Comparison of ENCODE assay signal across 21 cellular contexts in the genomic region with DNA sequence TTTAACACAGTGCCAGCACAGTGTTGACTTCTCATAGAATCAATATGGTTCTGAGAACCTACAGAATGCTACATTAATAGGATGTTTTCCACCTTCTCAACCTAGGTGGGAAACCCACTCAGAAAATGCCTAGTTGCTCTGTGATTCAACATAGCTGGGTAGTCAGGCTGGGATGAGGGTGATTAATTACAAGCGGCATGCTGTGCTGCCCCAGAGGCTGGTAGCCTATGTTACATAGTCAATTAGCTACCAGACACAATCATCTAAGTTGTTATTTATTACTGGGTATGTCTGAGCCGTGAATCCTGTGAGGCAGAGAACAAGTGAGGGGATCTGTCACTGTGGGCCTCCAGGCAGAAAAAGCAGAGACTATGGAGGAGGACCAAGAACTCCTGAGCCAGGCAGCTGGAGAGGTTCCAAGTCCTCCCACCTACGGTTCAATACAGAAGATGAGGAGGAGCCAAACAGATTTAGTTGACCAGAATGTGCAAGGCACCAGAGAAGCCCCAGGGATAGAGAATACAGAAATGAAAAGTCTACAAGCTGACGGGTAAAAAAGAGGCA.
"Had no signal": no experiment of that assay in that cellular context is flagged by ENCODE, and none has a peak within 500 bp of the region (broad histone marks: within the 10 kb centered on the region; RNA-seq: fewer than 3 reads in every experiment).

No MANE protein-coding gene starts in this region.

- ATAC-seq: activated CD4-positive, CD25-positive, alpha-beta regulatory T cell treated with anti-CD3 and anti-CD28 coated beads, Interleukin-2, amount 50 U/mL, for 24 hours; activated CD8-positive, alpha-beta memory T cell treated with anti-CD3 and anti-CD28 coated beads, Interleukin-2, amount 10 ng/mL, durations not matched to agents 7 days and 5 days; activated CD8-positive, alpha-beta T cell treated with anti-CD3 and anti-CD28 coated beads for 36 hours; esophagus mucosa; gastrocnemius medialis; right lobe of liver; stimulated activated memory B cell treated with anti-CD40 and anti-IgM and Interleukin-4, amounts not matched to agents 10 μg/mL and 1 μg/mL and 100 μg/mL, for 72 hours had no signal

- H3K4me3 ChIP-seq: gastrocnemius medialis, ovary, right lobe of liver, skin epidermis, testis had no signal

- H3K27me3 ChIP-seq: brain microvascular endothelial cell, gastrocnemius medialis, neutrophil, ovary, right lobe of liver, testis had no signal

- H3K36me3 ChIP-seq: brain microvascular endothelial cell, gastrocnemius medialis, neutrophil, ovary, right lobe of liver had no signal

- H3K9me3 ChIP-seq: gastrocnemius medialis, neutrophil, ovary, right lobe of liver, testis had no signal

- H3K4me1 ChIP-seq: gastrocnemius medialis, right lobe of liver, testis had no signal

- DNase-seq: activated CD4-positive, alpha-beta T cell treated with anti-CD3 and anti-CD28 coated beads, Interleukin-2, amount 10 ng/mL, durations not matched to agents 7 days and 5 days; activated CD8-positive, alpha-beta memory T cell treated with anti-CD3 and anti-CD28 coated beads, Interleukin-2, amount 10 ng/mL, durations not matched to agents 7 days and 5 days; activated CD8-positive, alpha-beta T cell treated with anti-CD3 and anti-CD28 coated beads for 36 hours; activated gamma-delta T cell treated with Interleukin-2 at 50 U/mL for 16 hours; activated T-cell treated with anti-CD3 and anti-CD28 coated beads for 4 hours; brain microvascular endothelial cell; central memory CD4-positive, alpha-beta T cell; effector memory CD4-positive, alpha-beta T cell; gastrocnemius medialis; hippocampal formation; ovary; right lobe of liver; stimulated activated CD4-positive, alpha-beta T cell treated with anti-CD3 and anti-CD28 coated beads, Interleukin-2, amount 100 ng/mL, for 24 hours; testis; trophoblast cell had no signal

- H3K27ac ChIP-seq: brain microvascular endothelial cell, gastrocnemius medialis, neutrophil, ovary, right lobe of liver, skin epidermis, testis, VCaP had no signal
